In the genomic region with DNA sequence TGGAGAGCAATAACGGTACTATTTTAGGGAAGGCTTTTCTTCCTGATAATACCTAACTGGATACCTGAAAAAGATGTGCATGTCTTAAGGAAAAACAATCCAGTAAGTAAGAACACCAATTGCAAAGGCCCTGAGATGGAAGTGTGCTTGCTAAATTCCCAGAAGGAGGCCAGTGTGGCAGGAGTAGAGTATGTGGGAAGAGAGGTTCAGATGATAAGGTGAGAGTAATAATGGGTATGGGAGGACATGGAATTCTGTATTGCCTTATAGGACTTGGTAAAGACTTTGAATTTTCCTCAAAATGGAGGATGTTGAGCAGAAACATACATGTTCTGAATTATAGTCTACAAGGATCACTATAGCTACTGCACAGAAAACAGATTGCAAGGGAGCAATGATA, we compare ENCODE assay signal across 29 cellular contexts.
"Had no signal": no experiment of that assay in that cellular context is flagged by ENCODE, and none has a peak within 500 bp of the region (broad histone marks: within the 10 kb centered on the region; RNA-seq: fewer than 3 reads in every experiment).

No MANE protein-coding gene starts in this region.

- H3K27ac ChIP-seq: colonic mucosa, coronary artery, dorsolateral prefrontal cortex, epithelial cell of prostate, esophagus muscularis mucosa, esophagus squamous epithelium, foreskin keratinocyte, gastrocnemius medialis, gastroesophageal sphincter, heart left ventricle, heart right ventricle had no signal

- H3K27ac Mint-ChIP-seq: dendritic cell treated with granulocyte-macrophage colony-stimulating factor and Interleukin-4, amounts not matched to agents 40 ng/mL and 50 ng/mL, for 4 days; effector memory CD8-positive, alpha-beta T cell; endodermal cell had no signal

- H3K36me3 ChIP-seq: colonic mucosa, esophagus muscularis mucosa, gastrocnemius medialis, gastroesophageal sphincter, heart left ventricle had no signal

- DNase-seq: colonic mucosa; cortex of kidney; dermis blood vessel endothelial cell; dorsolateral prefrontal cortex; effector CD4-positive, alpha-beta T cell; effector CD8-positive, alpha-beta T cell; effector memory CD4-positive, alpha-beta T cell; effector memory CD8-positive, alpha-beta T cell; endodermal cell; erythroblast; esophagus squamous epithelium; foreskin fibroblast; foreskin keratinocyte; foreskin melanocyte; gastrocnemius medialis; glutamatergic neuron; head of caudate nucleus; heart left ventricle; heart right ventricle had no signal

- H3K9me3 ChIP-seq: colonic mucosa, esophagus muscularis mucosa, esophagus squamous epithelium, gastrocnemius medialis, gastroesophageal sphincter had no signal

- H3K27me3 ChIP-seq: colonic mucosa, dorsolateral prefrontal cortex, esophagus muscularis mucosa, esophagus squamous epithelium, foreskin keratinocyte, gastrocnemius medialis, gastroesophageal sphincter, heart left ventricle, heart right ventricle had no signal

- H3K4me3 ChIP-seq: colonic mucosa, coronary artery, dorsolateral prefrontal cortex, esophagus muscularis mucosa, esophagus squamous epithelium, gastrocnemius medialis, gastroesophageal sphincter, heart left ventricle, heart right ventricle had no signal

- ATAC-seq: effector memory CD8-positive, alpha-beta T cell; esophagus mucosa; foreskin keratinocyte; gastrocnemius medialis; gastroesophageal sphincter; heart left ventricle; heart right ventricle had no signal

- H3K4me3 Mint-ChIP-seq: dendritic cell treated with granulocyte-macrophage colony-stimulating factor and Interleukin-4, amounts not matched to agents 40 ng/mL and 50 ng/mL, for 4 days; effector memory CD8-positive, alpha-beta T cell; endodermal cell had no signal

- H3K4me1 ChIP-seq: colonic mucosa, esophagus muscularis mucosa, esophagus squamous epithelium, foreskin keratinocyte, gastrocnemius medialis, gastroesophageal sphincter, heart left ventricle, heart right ventricle had no signal

- H3K27me3 Mint-ChIP-seq: dendritic cell treated with granulocyte-macrophage colony-stimulating factor and Interleukin-4, amounts not matched to agents 40 ng/mL and 50 ng/mL, for 4 days; effector memory CD8-positive, alpha-beta T cell had no signal

- FAIRE-seq: colon, endometrium, endothelial cell of umbilical vein, frontal cortex had no signal
